25 cellular contexts compared by ENCODE assay signal in genomic region chr11:12276356-12276755, GRCh38.
DNase-seq lines count a peak whose midpoint lies in the region; ATAC-seq, FAIRE-seq and TF ChIP-seq lines count a peak whose summit lies in the region.
"Had no signal": no experiment of that assay in that cellular context is flagged by ENCODE, and none has a peak within 500 bp of the region (broad histone marks: within the 10 kb centered on the region; RNA-seq: fewer than 3 reads in every experiment).

No MANE protein-coding gene starts in this region.

- WGBS in hepatocyte (ENCODE audit: low lambda C conversion rate, missing lambda C conversion rate), result 89% methylated on average over 6 of the region's 6 CpGs

- no peak overlapping the region for H3K27ac Mint-ChIP-seq in CD4-positive, alpha-beta T cell
- H3K27ac Mint-ChIP-seq: activated CD8-positive, alpha-beta T cell treated with anti-CD3 and anti-CD28 coated beads for 36 hours; activated naive CD8-positive, alpha-beta T cell treated with anti-CD3 and anti-CD28 coated beads, Interleukin-2, amount 50 U/mL, for 24 hours; activated T-helper 1 cell treated with anti-CD3 and anti-CD28 coated beads, Interleukin-12 subunit alpha, Interleukin-12 subunit beta, Interleukin-2, Interleukin-4 antibody, amounts not matched to agents 30 ng/mL and 10 ng/mL and 1 ng/mL, durations not matched to agents 14 hours and 24 hours and 36 hours; CD4-positive, alpha-beta memory T cell; dendritic cell treated with granulocyte-macrophage colony-stimulating factor and Interleukin-4, amounts not matched to agents 40 ng/mL and 50 ng/mL, for 4 days; type B pancreatic cell had no signal

- CTCF ChIA-PET in CD4-positive, alpha-beta T cell (lab: Charles Lee), result no interaction called here

- FAIRE-seq in GM19239 (lab: Jason Lieb, UNC), result no peak

- H3K27me3 ChIP-seq in hepatocyte, result no peaks in the 10 kb centered on the region
- H3K27me3 ChIP-seq in CD4-positive, alpha-beta T cell (ENCODE audit: control insufficient read depth, insufficient read depth, low read length), result no peaks in the 10 kb centered on the region
- H3K27me3 ChIP-seq: brain microvascular endothelial cell, foreskin keratinocyte, SJSA1 had no signal

- no peaks in the 10 kb centered on the region for H3K9me3 ChIP-seq in hepatocyte (ENCODE audit: low read depth)
- H3K9me3 ChIP-seq in CD4-positive, alpha-beta T cell (ENCODE audit: control insufficient read depth, low read length), result no peaks in the 10 kb centered on the region
- H3K9me3 ChIP-seq: SJSA1 had no signal

- no peaks in the 10 kb centered on the region for H4K20me1 ChIP-seq in hepatocyte (ENCODE audit: insufficient read depth, poor library complexity, severe bottlenecking)

- no peak overlapping the region for H3K4me2 ChIP-seq in hepatocyte

- POLR2A ChIA-PET in CD4-positive, alpha-beta T cell (lab: Charles Lee), result no interaction called here

- no peak for ATAC-seq in CD4-positive, alpha-beta T cell (ENCODE audit: poor library complexity)
- ATAC-seq: activated CD8-positive, alpha-beta T cell treated with anti-CD3 and anti-CD28 coated beads for 36 hours; activated naive CD8-positive, alpha-beta T cell treated with anti-CD3 and anti-CD28 coated beads, Interleukin-2, amount 50 U/mL, for 24 hours; foreskin keratinocyte; PC-3 had no signal

- intact Hi-C loops in CD4-positive, alpha-beta T cell (cut with DNase I, micrococcal nuclease), result no loop called here

- no peaks in the 10 kb centered on the region for H3K36me3 ChIP-seq in hepatocyte (replicated peaks; ENCODE audit: insufficient read depth, low read depth)
- H3K36me3 ChIP-seq: SJSA1 had no signal

- no peak overlapping the region for H3K27ac ChIP-seq in hepatocyte
- H3K27ac ChIP-seq in CD4-positive, alpha-beta T cell (ENCODE audit: low read depth, low read length), result no peak overlapping the region
- H3K27ac ChIP-seq: brain microvascular endothelial cell, foreskin keratinocyte, HL-60, SJSA1 had no signal

- H3K36me3 Mint-ChIP-seq in CD4-positive, alpha-beta T cell (ENCODE audit: low read depth), result no peaks in the 10 kb centered on the region
- H3K36me3 Mint-ChIP-seq: CD4-positive, alpha-beta memory T cell; type B pancreatic cell had no signal

- DNase-seq in DMS153 treated with DMSO at 0.1 percent for 48 hours (lab: John Stamatoyannopoulos, UW; ENCODE audit: unreplicated experiment), result peak; percentile 99
- DNase-seq in NCI-H1436 (lab: John Stamatoyannopoulos, UW), result peak; percentile 50
- DNase-seq in NCI-H510A (lab: John Stamatoyannopoulos, UW), result peak; percentile 84
- DNase-seq in mesenteric fat pad (ENCODE audit: low spot score), result peak; percentile 51
- no peak for DNase-seq in hepatocyte (ENCODE audit: low spot score)
- DNase-seq in GM19239 (ENCODE audit: insufficient read length, low spot score), result no peak
- no peak for DNase-seq in T-helper 1 cell
- no peak for DNase-seq in CD4-positive, alpha-beta T cell
- DNase-seq: activated CD8-positive, alpha-beta T cell treated with anti-CD3 and anti-CD28 coated beads for 36 hours; activated naive CD8-positive, alpha-beta T cell treated with anti-CD3 and anti-CD28 coated beads, Interleukin-2, amount 50 U/mL, for 24 hours; brain microvascular endothelial cell; CD4-positive, alpha-beta memory T cell; foreskin keratinocyte; hypothalamus; KBM-7; NCI-H524; PC-3; retina; stimulated activated naive CD4-positive, alpha-beta T cell treated with Interleukin-2 at 50 U/mL for 16 hours had no signal

- no peak overlapping the region for H3K4me3 Mint-ChIP-seq in CD4-positive, alpha-beta T cell
- H3K4me3 Mint-ChIP-seq: activated CD8-positive, alpha-beta T cell treated with anti-CD3 and anti-CD28 coated beads for 36 hours; activated naive CD8-positive, alpha-beta T cell treated with anti-CD3 and anti-CD28 coated beads, Interleukin-2, amount 50 U/mL, for 24 hours; activated T-helper 1 cell treated with anti-CD3 and anti-CD28 coated beads, Interleukin-12 subunit alpha, Interleukin-12 subunit beta, Interleukin-2, Interleukin-4 antibody, amounts not matched to agents 30 ng/mL and 10 ng/mL and 1 ng/mL, durations not matched to agents 14 hours and 24 hours and 36 hours; CD4-positive, alpha-beta memory T cell; dendritic cell treated with granulocyte-macrophage colony-stimulating factor and Interleukin-4, amounts not matched to agents 40 ng/mL and 50 ng/mL, for 4 days; neural crest cell; type B pancreatic cell had no signal

- no peak for TF ChIP-seq CTCF in hepatocyte (IDR thresholded peaks at IDR 0.05; ENCODE audit: poor library complexity)
- TF ChIP-seq CTCF in CD4-positive, alpha-beta T cell (IDR thresholded peaks at IDR 0.05), result no peak

- H3K27me3 Mint-ChIP-seq in CD4-positive, alpha-beta T cell, result no peaks in the 10 kb centered on the region
- H3K27me3 Mint-ChIP-seq: activated CD8-positive, alpha-beta T cell treated with anti-CD3 and anti-CD28 coated beads for 36 hours; activated naive CD8-positive, alpha-beta T cell treated with anti-CD3 and anti-CD28 coated beads, Interleukin-2, amount 50 U/mL, for 24 hours; CD4-positive, alpha-beta memory T cell; dendritic cell treated with granulocyte-macrophage colony-stimulating factor and Interleukin-4, amounts not matched to agents 40 ng/mL and 50 ng/mL, for 4 days had no signal

- H2AFZ ChIP-seq in hepatocyte, result no peak overlapping the region

- H3K4me1 Mint-ChIP-seq in CD4-positive, alpha-beta T cell (ENCODE audit: low read depth), result no peaks in the 10 kb centered on the region
- H3K4me1 Mint-ChIP-seq: CD4-positive, alpha-beta memory T cell; neural crest cell had no signal

- H3K4me3 ChIP-seq in hepatocyte, result no peak overlapping the region
- H3K4me3 ChIP-seq: SJSA1 had no signal

- peaks cover 11% of the 10 kb centered on the region for H3K4me1 ChIP-seq in hepatocyte (ENCODE audit: insufficient read depth)
- H3K4me1 ChIP-seq: foreskin keratinocyte had no signal

- no peaks in the 10 kb centered on the region for H3K9me3 Mint-ChIP-seq in CD4-positive, alpha-beta T cell
- H3K9me3 Mint-ChIP-seq: activated CD8-positive, alpha-beta T cell treated with anti-CD3 and anti-CD28 coated beads for 36 hours; activated naive CD8-positive, alpha-beta T cell treated with anti-CD3 and anti-CD28 coated beads, Interleukin-2, amount 50 U/mL, for 24 hours; activated T-helper 1 cell treated with anti-CD3 and anti-CD28 coated beads, Interleukin-12 subunit alpha, Interleukin-12 subunit beta, Interleukin-2, Interleukin-4 antibody, amounts not matched to agents 30 ng/mL and 10 ng/mL and 1 ng/mL, durations not matched to agents 14 hours and 24 hours and 36 hours; CD4-positive, alpha-beta memory T cell; dendritic cell treated with granulocyte-macrophage colony-stimulating factor and Interleukin-4, amounts not matched to agents 40 ng/mL and 50 ng/mL, for 4 days; neural crest cell; type B pancreatic cell had no signal

- H3K9me2 ChIP-seq in hepatocyte (replicated peaks; ENCODE audit: insufficient read depth), result no peaks in the 10 kb centered on the region

- no peaks in the 10 kb centered on the region for H3K79me2 ChIP-seq in hepatocyte

Comparison
In these comparisons a context has a peak if more than half of its experiments do, and no peak if none do; other contexts are left out.
1. DNase-seq: peak in DMS153 treated with DMSO at 0.1 percent for 48 hours (single experiment), NCI-H1436 (single experiment), NCI-H510A (single experiment) and mesenteric fat pad (single experiment); none in hepatocyte (single experiment), GM19239 (single experiment), T-helper 1 cell (0 of 5) and CD4-positive, alpha-beta T cell (0 of 10).